13 cellular contexts compared by ENCODE assay signal in the genomic region with DNA sequence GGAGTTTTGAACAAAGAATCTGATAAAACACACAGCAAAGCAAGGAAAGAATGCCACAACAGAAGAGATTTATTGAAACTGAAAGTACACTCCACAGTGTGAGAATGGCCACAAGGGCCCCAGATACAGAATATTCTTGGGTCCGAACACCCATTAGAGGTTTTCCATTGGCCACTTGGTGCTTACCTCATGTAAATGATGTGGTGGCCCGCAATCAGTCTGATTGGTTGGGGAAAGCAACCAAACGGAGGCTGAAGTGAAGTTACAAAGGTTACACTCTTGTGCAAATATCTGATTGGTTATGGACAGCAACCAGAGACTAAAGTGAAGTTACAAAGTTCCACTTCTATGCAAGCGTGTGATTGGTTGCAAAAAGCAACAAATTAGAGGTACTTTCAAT. TPM values are rescaled to one million over a fixed set of nuclear protein-coding genes. Genes with fewer than 3 reads are reported as not detected.
DNase-seq lines count a peak whose midpoint lies in the region; ATAC-seq lines count a peak whose summit lies in the region.
"Had no signal": no experiment of that assay in that cellular context is flagged by ENCODE, and none has a peak within 500 bp of the region (broad histone marks: within the 10 kb centered on the region; RNA-seq: fewer than 3 reads in every experiment).

No MANE protein-coding gene starts in this region.

- DNase-seq in left lobe of liver (ENCODE audit: low spot score) (no peak), NCI-H446 (lab: John Stamatoyannopoulos, UW) (no peak), activated gamma-delta T cell treated with Interleukin-2 at 50 U/mL for 16 hours (no peak), middle frontal gyrus (ENCODE audit: extremely low spot score, low spot score) (no peak)
- DNase-seq: activated CD8-positive, alpha-beta memory T cell treated with anti-CD3 and anti-CD28 coated beads, Interleukin-2, amount 50 U/mL, for 48 hours; colonic mucosa; NCI-H1436 treated with DMSO at 0.1 percent for 48 hours; SIG-M5; stimulated activated CD4-positive, alpha-beta T cell treated with anti-CD3 and anti-CD28 coated beads, Interleukin-12 subunit alpha, Interleukin-12 subunit beta, amount 100 ng/mL, for 4 hours had no signal

- peak; percentile 82 for ATAC-seq in GM18870 (IDR thresholded peaks at IDR 0.05; ENCODE audit: unreplicated experiment)
- ATAC-seq in GM21717 (IDR thresholded peaks at IDR 0.05; ENCODE audit: unreplicated experiment), result peak; percentile 80
- ATAC-seq in HG03354 (IDR thresholded peaks at IDR 0.05; ENCODE audit: poor library complexity, severe bottlenecking, unreplicated experiment), result peak; percentile 70
- peak; percentile 65 for ATAC-seq in left lobe of liver
- ATAC-seq in HG03439 (IDR thresholded peaks at IDR 0.05; ENCODE audit: unreplicated experiment), result no peak

RNA-seq across cellular contexts. Expression of a gene that starts 20.4 kb away (rescaled TPM):
- 4.8 TPM for total RNA-seq in left lobe of liver

RNA-seq across cellular contexts. Expression of a gene that starts 20.5 kb away (rescaled TPM):
- 4.1 TPM for total RNA-seq in left lobe of liver

RNA-seq across cellular contexts. Expression of a gene that starts 54.9 kb away (rescaled TPM):
- total RNA-seq in left lobe of liver, result not detected
